In genomic region chr22:35363571-35364086, GRCh38 we compare ENCODE assay signal across 17 cellular contexts.
"Had no signal": no experiment of that assay in that cellular context is flagged by ENCODE, and none has a peak within 500 bp of the region (broad histone marks: within the 10 kb centered on the region; RNA-seq: fewer than 3 reads in every experiment).

No MANE protein-coding gene starts in this region.

- H3K27ac ChIP-seq: gastroesophageal sphincter, lower lobe of right lung, thoracic aorta had no signal

- FAIRE-seq: islet of Langerhans had no signal

- H3K36me3 Mint-ChIP-seq: mesothelial cell of epicardium had no signal

- H3K4me3 ChIP-seq: gastroesophageal sphincter, lower lobe of right lung, thoracic aorta had no signal

- DNase-seq: activated CD4-positive, alpha-beta T cell treated with anti-CD3 and anti-CD28 coated beads, Interleukin-2, amount 10 ng/mL, durations not matched to agents 7 days and 5 days; activated CD8-positive, alpha-beta memory T cell treated with anti-CD3 and anti-CD28 coated beads for 24 hours; activated naive CD4-positive, alpha-beta T cell treated with anti-CD3 and anti-CD28 coated beads for 36 hours; activated naive CD8-positive, alpha-beta T cell treated with anti-CD3 and anti-CD28 coated beads, Interleukin-2, amount 50 U/mL, for 24 hours; aorta; endodermal cell; erythroblast; left colon; lower lobe of right lung; nephron progenitor cell; occipital lobe; right cardiac atrium had no signal

- H3K27ac Mint-ChIP-seq: activated CD4-positive, alpha-beta T cell treated with anti-CD3 and anti-CD28 coated beads, Interleukin-2, amount 10 ng/mL, durations not matched to agents 7 days and 5 days; activated naive CD4-positive, alpha-beta T cell treated with anti-CD3 and anti-CD28 coated beads for 36 hours; activated naive CD8-positive, alpha-beta T cell treated with anti-CD3 and anti-CD28 coated beads, Interleukin-2, amount 50 U/mL, for 24 hours; endodermal cell; mesothelial cell of epicardium; progenitor cell of endocrine pancreas had no signal

- H3K9me3 ChIP-seq: gastroesophageal sphincter, lower lobe of right lung, thoracic aorta had no signal

- H3K4me1 Mint-ChIP-seq: activated CD4-positive, alpha-beta T cell treated with anti-CD3 and anti-CD28 coated beads, Interleukin-2, amount 10 ng/mL, durations not matched to agents 7 days and 5 days had no signal

- H3K4me1 ChIP-seq: gastroesophageal sphincter had no signal

- H3K9me3 Mint-ChIP-seq: activated CD4-positive, alpha-beta T cell treated with anti-CD3 and anti-CD28 coated beads, Interleukin-2, amount 10 ng/mL, durations not matched to agents 7 days and 5 days; activated naive CD4-positive, alpha-beta T cell treated with anti-CD3 and anti-CD28 coated beads for 36 hours; activated naive CD8-positive, alpha-beta T cell treated with anti-CD3 and anti-CD28 coated beads, Interleukin-2, amount 50 U/mL, for 24 hours; endodermal cell; mesothelial cell of epicardium; nephron progenitor cell had no signal

- H3K36me3 ChIP-seq: gastroesophageal sphincter, lower lobe of right lung, thoracic aorta had no signal

- ATAC-seq: activated naive CD8-positive, alpha-beta T cell treated with anti-CD3 and anti-CD28 coated beads, Interleukin-2, amount 50 U/mL, for 24 hours; left colon; right cardiac atrium had no signal

- H3K4me3 Mint-ChIP-seq: activated CD4-positive, alpha-beta T cell treated with anti-CD3 and anti-CD28 coated beads, Interleukin-2, amount 10 ng/mL, durations not matched to agents 7 days and 5 days; activated naive CD4-positive, alpha-beta T cell treated with anti-CD3 and anti-CD28 coated beads for 36 hours; activated naive CD8-positive, alpha-beta T cell treated with anti-CD3 and anti-CD28 coated beads, Interleukin-2, amount 50 U/mL, for 24 hours; endodermal cell; mesothelial cell of epicardium; nephron progenitor cell had no signal

- H3K27me3 Mint-ChIP-seq: progenitor cell of endocrine pancreas had no signal
